In the genomic region with DNA sequence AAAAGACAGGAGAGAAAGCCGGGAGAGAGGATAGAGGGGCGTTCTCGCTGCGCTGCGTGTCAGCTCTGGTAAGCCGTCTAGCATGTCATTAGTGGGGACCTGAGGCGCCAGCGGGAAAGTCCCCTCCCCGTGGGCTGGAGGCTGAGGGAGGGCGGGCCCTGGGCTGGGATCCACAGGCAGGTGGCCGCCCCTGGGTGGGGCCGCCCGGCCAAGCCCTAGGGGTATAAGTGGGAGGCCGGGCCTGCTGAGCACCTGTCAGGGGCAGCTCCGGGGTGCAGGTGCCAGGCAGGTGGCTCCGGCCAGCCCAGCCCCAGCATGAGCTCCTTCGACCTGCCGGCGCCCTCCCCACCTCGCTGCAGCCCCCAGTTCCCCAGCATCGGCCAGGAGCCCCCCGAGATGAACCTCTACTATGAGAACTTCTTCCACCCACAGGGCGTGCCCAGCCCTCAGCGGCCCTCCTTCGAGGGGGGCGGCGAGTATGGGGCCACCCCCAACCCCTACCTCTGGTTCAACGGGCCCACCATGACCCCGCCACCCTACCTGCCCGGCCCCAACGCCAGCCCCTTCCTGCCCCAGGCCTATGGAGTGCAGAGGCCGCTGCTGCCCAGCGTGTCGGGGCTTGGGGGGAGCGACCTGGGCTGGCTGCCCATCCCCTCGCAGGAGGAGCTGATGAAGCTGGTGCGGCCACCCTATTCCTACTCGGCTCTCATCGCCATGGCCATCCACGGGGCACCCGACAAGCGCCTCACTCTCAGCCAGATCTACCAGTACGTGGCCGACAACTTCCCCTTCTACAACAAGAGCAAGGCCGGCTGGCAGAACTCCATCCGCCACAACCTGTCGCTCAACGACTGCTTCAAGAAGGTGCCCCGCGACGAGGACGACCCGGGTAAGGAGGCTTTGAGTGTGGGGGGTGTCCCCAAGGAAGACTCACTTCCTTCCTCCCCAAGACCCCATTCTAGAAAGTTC, we compare ENCODE assay signal across 17 cellular contexts. TPM values are rescaled to one million over a fixed set of nuclear protein-coding genes. Genes with fewer than 3 reads are reported as not detected.
DNase-seq lines count a peak whose midpoint lies in the region; ATAC-seq and TF ChIP-seq lines count a peak whose summit lies in the region.
"Had no signal": no experiment of that assay in that cellular context is flagged by ENCODE, and none has a peak within 500 bp of the region (broad histone marks: within the 10 kb centered on the region; RNA-seq: fewer than 3 reads in every experiment).

Gene FOXI1 (plus strand): TSS at position 255 of the 969 bp plus-strand sequence. CDS start 61 bp downstream, at position 316.

- H3K36me3 ChIP-seq in RWPE2 (ENCODE audit: low read depth) (no peaks in the 10 kb centered on the region), lung (ENCODE audit: control insufficient read depth in 2 of 2, insufficient read depth in 2 of 2, low read length in 2 of 2) (no peaks in the 10 kb centered on the region)
- H3K36me3 ChIP-seq: gastrocnemius medialis, transverse colon had no signal

- WGBS in lung, 2 donors = 63 to 73% methylated on average over 46 to 53 of the region's 53 CpGs

- H3K27ac ChIP-seq in RWPE2 (ENCODE audit: poor library complexity, severe bottlenecking) (no peak within 1 kb of the TSS), lung (ENCODE audit: low read depth in 1 of 2, low read length in 1 of 2) (no peak within 1 kb of the TSS)
- H3K27ac ChIP-seq: gastrocnemius medialis, RWPE1, transverse colon had no signal

- H3K4me3 ChIP-seq in RWPE2 (ENCODE audit: severe bottlenecking) (no peak within 1 kb of the TSS), lung (no peak within 1 kb of the TSS)
- H3K4me3 ChIP-seq: gastrocnemius medialis, transverse colon had no signal

- H3K9me3 ChIP-seq in RWPE2 (ENCODE audit: severe bottlenecking) (no peaks in the 10 kb centered on the region), lung (ENCODE audit: control insufficient read depth in 2 of 2, insufficient read depth in 1 of 2, low read length in 1 of 2) (no peaks in the 10 kb centered on the region)
- H3K9me3 ChIP-seq: gastrocnemius medialis, transverse colon had no signal

- H3K4me1 ChIP-seq in RWPE2 (ENCODE audit: insufficient read depth, poor library complexity, severe bottlenecking) (no peaks in the 10 kb centered on the region), lung (ENCODE audit: control insufficient read depth in 2 of 2, insufficient read depth in 2 of 2, low read length in 2 of 2) (no peaks in the 10 kb centered on the region)
- H3K4me1 ChIP-seq: gastrocnemius medialis, transverse colon had no signal

- intact Hi-C loops in left colon (cut with DNase I, micrococcal nuclease) = no loop called here

- 0 out of 3 replicates have a peak, but pooled peaks have one; percentile 31 for ATAC-seq in RWPE2 (ENCODE audit: low read depth)
- peak; percentile 75 for ATAC-seq in lung (ENCODE audit: insufficient read depth, low FRiP score)
- ATAC-seq in left colon = no peak
- no peak for ATAC-seq in GM18907 (IDR thresholded peaks at IDR 0.05; ENCODE audit: unreplicated experiment)
- ATAC-seq: gastrocnemius medialis had no signal

- TF ChIP-seq CTCF in RWPE2 (IDR thresholded peaks at IDR 0.05; ENCODE audit: poor library complexity, severe bottlenecking) (no peak), lung (IDR thresholded peaks at IDR 0.05; ENCODE audit: control extremely low read depth, extremely low read depth) (no peak)

- H3K27me3 ChIP-seq in RWPE2 (ENCODE audit: insufficient read depth, poor library complexity, severe bottlenecking) (no peaks in the 10 kb centered on the region), lung (ENCODE audit: control insufficient read depth, insufficient read depth) (no peaks in the 10 kb centered on the region)
- H3K27me3 ChIP-seq: gastrocnemius medialis, transverse colon had no signal

- DNase-seq in COLO668 (lab: John Stamatoyannopoulos, UW; ENCODE audit: unreplicated experiment) (peak; percentile 10), GDM1 (lab: John Stamatoyannopoulos, UW) (peak; percentile 57), RWPE2 (ENCODE audit: low spot score) (no peak), lung (ENCODE audit: low spot score) (no peak), left colon (no peak)
- no peak for DNase-seq in stimulated activated CD4-positive, alpha-beta T cell treated with anti-CD3 and anti-CD28 coated beads, Interleukin-4, amount 100 ng/mL, for 1 hour
- DNase-seq: activated naive CD4-positive, alpha-beta T cell treated with anti-CD3 and anti-CD28 coated beads for 36 hours; C1 segment of cervical spinal cord; NCI-H446 treated with DMSO at 0.1 percent for 48 hours; T-helper 9 cell; transverse colon had no signal

RNA-seq across cellular contexts. Expression of gene FOXI1, which starts in this region (rescaled TPM):
- total RNA-seq in lung (not detected), left colon (under 1 TPM in 1 of 2 donors, not detected in 1; 0.21 TPM)
- under 1 TPM; 0.05 to 0.10 TPM for polyA plus RNA-seq in lung
- total RNA-seq: activated CD8-positive, alpha-beta memory T cell treated with anti-CD3 and anti-CD28 coated beads for 36 hours; activated naive CD4-positive, alpha-beta T cell treated with anti-CD3 and anti-CD28 coated beads for 36 hours; gastrocnemius medialis; M059J; pulmonary artery endothelial cell; transverse colon had no signal

Comparison
In these comparisons a context has a peak if more than half of its experiments do, and no peak if none do; other contexts are left out.
1. Peak in ATAC-seq in lung; RNA of the gene not detected or under 1 TPM.
2. DNase-seq: peak in COLO668 (single experiment) and GDM1 (single experiment); none in RWPE2 (single experiment), lung (single experiment), stimulated activated CD4-positive, alpha-beta T cell treated with anti-CD3 and anti-CD28 coated beads, Interleukin-4, amount 100 ng/mL, for 1 hour (single experiment) and left colon (0 of 2).